In the genomic region with DNA sequence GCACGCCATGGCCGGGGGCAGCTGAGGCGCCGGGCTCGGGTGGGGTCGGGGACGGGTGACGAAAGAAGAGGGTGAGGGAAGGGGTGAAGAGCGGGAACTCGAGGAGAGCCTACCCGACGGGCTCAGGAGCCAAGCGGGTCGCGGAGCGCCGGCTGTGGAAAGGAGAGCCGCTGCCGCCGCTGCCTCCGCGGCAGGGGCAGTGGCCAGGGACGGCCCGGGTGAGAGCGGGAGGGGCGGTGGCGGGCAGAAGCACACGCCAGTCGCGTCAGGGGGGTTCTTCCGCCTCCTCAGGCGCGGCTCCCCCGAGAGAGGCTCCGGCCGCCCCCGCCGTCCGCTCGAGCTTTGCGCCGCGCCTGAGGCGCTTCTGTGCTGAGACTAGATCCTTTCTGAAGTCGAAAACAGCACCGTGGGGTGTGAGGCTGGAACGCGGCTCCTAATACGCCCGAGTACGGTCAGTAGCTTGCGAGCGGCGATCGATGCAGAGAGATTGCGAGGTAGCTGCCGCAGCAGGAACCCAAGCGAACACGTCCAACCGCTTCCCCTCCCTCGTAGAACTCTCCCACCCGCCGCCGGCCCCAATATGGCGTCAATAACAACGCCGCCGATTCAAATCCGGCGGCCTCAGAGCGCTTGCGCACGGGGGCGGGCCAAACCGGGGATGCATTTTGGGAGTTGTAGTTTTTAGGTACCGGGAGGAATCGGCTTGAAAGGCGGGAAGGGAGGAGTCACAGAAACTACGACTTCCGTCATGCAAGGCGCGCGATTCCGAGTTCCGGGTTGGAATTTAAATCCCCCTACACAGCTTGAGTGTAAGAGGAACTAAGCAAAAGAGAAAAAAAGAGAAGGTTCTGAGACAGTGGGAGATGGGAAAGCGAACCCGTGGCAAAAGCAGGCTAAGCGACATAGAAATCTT, we compare ENCODE assay signal across 8 cellular contexts. TPM values are rescaled to one million over a fixed set of nuclear protein-coding genes. Genes with fewer than 3 reads are reported as not detected.
DNase-seq lines count a peak whose midpoint lies in the region; ATAC-seq and TF ChIP-seq lines count a peak whose summit lies in the region.

Gene AKIRIN2, minus strand, starts transcription at position 558 of the 913 bp plus-strand sequence. Its CDS starts 549 bp downstream, at position 9.

- ATAC-seq in HG03196 (IDR thresholded peaks at IDR 0.05; ENCODE audit: unreplicated experiment) (peak; percentile 71), activated B cell treated with CpG ODN at 0.5 μM for 24 hours (ENCODE audit: low read depth) (peak; percentile 78)

- CTCF ChIA-PET in activated B cell treated with CpG ODN at 0.5 μM for 24 hours (lab: Charles Lee): interaction anchor here (1.2 kb wide), 2 partner anchors 55 to 130 kb away, joined by 4 to 6 read pairs; no protein-coding TSS in a partner anchor

- peak within 1 kb of the TSS; percentile 85 for H2AFZ ChIP-seq in smooth muscle cell (ENCODE audit: low read depth)

- peaks cover 53% of the 10 kb centered on the region for H3K4me1 Mint-ChIP-seq in activated B cell treated with CpG ODN at 0.5 μM for 24 hours

- no peaks in the 10 kb centered on the region for H3K9me3 ChIP-seq in smooth muscle cell (replicated peaks; ENCODE audit: low read depth)

- H3K4me1 ChIP-seq in smooth muscle cell (ENCODE audit: low read depth): peaks cover 23% of the 10 kb centered on the region

- peak within 1 kb of the TSS; percentile 97 for H3K9ac ChIP-seq in smooth muscle cell (ENCODE audit: low read depth)

- 1% methylated on average over 86 of the region's 88 CpGs for WGBS in smooth muscle cell (ENCODE audit: low lambda C conversion rate)

- no peaks in the 10 kb centered on the region for H3K9me3 Mint-ChIP-seq in activated B cell treated with CpG ODN at 0.5 μM for 24 hours

- H3K4me3 Mint-ChIP-seq in activated B cell treated with CpG ODN at 0.5 μM for 24 hours: peak within 1 kb of the TSS; percentile 97

- no peaks in the 10 kb centered on the region for H3K36me3 ChIP-seq in smooth muscle cell (ENCODE audit: low read depth)

- H3K36me3 Mint-ChIP-seq in activated B cell treated with CpG ODN at 0.5 μM for 24 hours (ENCODE audit: low read depth): peaks cover 20% of the 10 kb centered on the region

- H3K79me2 ChIP-seq in smooth muscle cell (ENCODE audit: low read depth): peaks cover 50% of the 10 kb centered on the region

- POLR2A ChIA-PET in activated B cell treated with CpG ODN at 0.5 μM for 24 hours (lab: Charles Lee): interaction anchor here (0.6 to 4.1 kb wide), 30 partner anchors 10 to 1378 kb away, joined by 3 to 62 read pairs (median 4); partner anchors contain the start of genes CFAP206, ORC3, PNRC1 and RARS2

- peaks cover 12% of the 10 kb centered on the region for H3F3A ChIP-seq in smooth muscle cell (ENCODE audit: low read depth)

- peak; percentile 94 for TF ChIP-seq POLR2A in GM18951 (IDR thresholded peaks at IDR 0.05; ENCODE audit: extremely low read depth, insufficient read depth, insufficient read length)

- H3K4me2 ChIP-seq in smooth muscle cell: peak within 1 kb of the TSS; percentile 100

- no peaks in the 10 kb centered on the region for H3K27me3 Mint-ChIP-seq in activated B cell treated with CpG ODN at 0.5 μM for 24 hours

- peak within 1 kb of the TSS; percentile 88 for H3K4me3 ChIP-seq in smooth muscle cell

- no peaks in the 10 kb centered on the region for H3K27me3 ChIP-seq in smooth muscle cell (ENCODE audit: low read depth)

- DNase-seq in AG08395 (ENCODE audit: low spot score) (peak; percentile 96), NCI-H345 (lab: John Stamatoyannopoulos, UW) (peak; percentile 99), activated B cell treated with CpG ODN at 0.5 μM for 24 hours (peak; percentile 97), caudate nucleus (lab: John Stamatoyannopoulos, UW) (peak; percentile 73 to 98 (median 95)), iPS-NIHi7 (ENCODE audit: extremely low spot score) (peak; percentile 90), smooth muscle cell (lab: John Stamatoyannopoulos, UW; ENCODE audit: unreplicated experiment) (peak; percentile 91)

- intact Hi-C loops in activated B cell treated with CpG ODN at 0.5 μM for 24 hours (cut with micrococcal nuclease): loop anchor here (1.0 to 5.0 kb wide), 20 partner anchors 11 to 1935 kb away; partner anchors contain the start of genes CNR1, LYRM2, ORC3 and PNRC1

- peak within 1 kb of the TSS; percentile 99 for H3K27ac ChIP-seq in caudate nucleus (ENCODE audit: low read depth, low read length)
- peak within 1 kb of the TSS; percentile 96 for H3K27ac ChIP-seq in smooth muscle cell (ENCODE audit: low read depth)

- in situ Hi-C loops in GM18951 (cut with MboI; ENCODE audit: low sequenced_read_pairs, unreplicated experiment): no loop called here

- H4K20me1 ChIP-seq in smooth muscle cell (ENCODE audit: low read depth): peaks cover 44% of the 10 kb centered on the region

- peak within 1 kb of the TSS; percentile 97 for H3K27ac Mint-ChIP-seq in activated B cell treated with CpG ODN at 0.5 μM for 24 hours

- TF ChIP-seq CTCF in activated B cell treated with CpG ODN at 0.5 μM for 24 hours (IDR thresholded peaks at IDR 0.05) (no peak), smooth muscle cell (IDR thresholded peaks at IDR 0.05; ENCODE audit: borderline replicate concordance, insufficient read depth, poor library complexity, severe bottlenecking) (no peak)

RNA-seq across cellular contexts. Expression of gene AKIRIN2, which starts in this region (rescaled TPM):
- total RNA-seq in activated B cell treated with CpG ODN at 0.5 μM for 24 hours: 61.9 and 76.4 TPM in 2 replicates
- total RNA-seq in smooth muscle cell: 29.5 and 29.6 TPM in 2 replicates
- polyA plus RNA-seq in smooth muscle cell: 50.5 and 60.3 TPM in 2 replicates

Comparison
In these comparisons a context has a peak if more than half of its experiments do, and no peak if none do; other contexts are left out.
1. Peak in every context shown above with its lines: DNase-seq, ATAC-seq, H3K4me3 ChIP-seq and H3K27ac ChIP-seq.